24 cellular contexts compared by ENCODE assay signal in genomic region chr15:79475312-79475711, GRCh38. TPM values are rescaled to one million over a fixed set of nuclear protein-coding genes. Genes with fewer than 3 reads are reported as not detected.
DNase-seq lines count a peak whose midpoint lies in the region; ATAC-seq and TF ChIP-seq lines count a peak whose summit lies in the region.
"Had no signal": no experiment of that assay in that cellular context is flagged by ENCODE, and none has a peak within 500 bp of the region (broad histone marks: within the 10 kb centered on the region; RNA-seq: fewer than 3 reads in every experiment).

No MANE protein-coding gene starts in this region.

- H3K14ac ChIP-seq in IMR-90 (replicated peaks; ENCODE audit: low read depth, low read length), result no peak overlapping the region

- TF ChIP-seq CTCF in BJ (IDR thresholded peaks at IDR 0.05; ENCODE audit: insufficient read depth, low read depth, low read length) (no peak), IMR-90 (conservative IDR thresholded peaks at IDR 0.05; ENCODE audit: low read depth, low read length) (no peak), omental fat pad (IDR thresholded peaks at IDR 0.05) (no peak), progenitor cell of endocrine pancreas (IDR thresholded peaks at IDR 0.05; ENCODE audit: unreplicated experiment) (no peak)

- peaks cover 2% of the 10 kb centered on the region; the same call in 1 of the 2 replicates for H3K4me1 ChIP-seq in IMR-90 (ENCODE audit: control insufficient read depth, insufficient read depth, low read length)
- H3K4me1 ChIP-seq: ascending aorta; BLaER1 treated with 17β-estradiol and CSF1 and Interleukin-3, amounts not matched to agents 10 nM and 100 nM; heart left ventricle; uterus had no signal

- no peak overlapping the region for H3K27ac ChIP-seq in IMR-90 (ENCODE audit: insufficient read depth, low read length)
- H3K27ac ChIP-seq in epithelial cell of prostate, result no peak overlapping the region
- H3K27ac ChIP-seq: ascending aorta; BLaER1 treated with 17β-estradiol and CSF1 and Interleukin-3, amounts not matched to agents 10 nM and 100 nM; coronary artery; heart left ventricle; pancreas; uterus had no signal

- dilution Hi-C loops in IMR-90 (cut with HindIII; ENCODE audit: low sequenced_read_pairs, unreplicated experiment), result no loop called here

- no peak overlapping the region for H3K9ac ChIP-seq in IMR-90 (ENCODE audit: low read depth, low read length)
- H3K9ac ChIP-seq: BLaER1 treated with 17β-estradiol and CSF1 and Interleukin-3, amounts not matched to agents 10 nM and 100 nM had no signal

- H3K9me1 ChIP-seq in IMR-90 (ENCODE audit: insufficient read depth, low read length), result no peaks in the 10 kb centered on the region

- peaks cover 4% of the 10 kb centered on the region for H3K27me3 Mint-ChIP-seq in activated T-helper 2 cell treated with anti-CD3 and anti-CD28 coated beads, Interferon-gamma antibody, Interleukin-2, Interleukin-4, amounts not matched to agents 10 μg/mL and 5 μg/mL and 100 μg/mL, durations not matched to agents 14 hours and 24 hours and 36 hours (ENCODE audit: low read depth)
- no peaks in the 10 kb centered on the region for H3K27me3 Mint-ChIP-seq in progenitor cell of endocrine pancreas

- in situ Hi-C loops in IMR-90 (cut with MboI; ENCODE audit: low sequenced_read_pairs), result no loop called here

- no peak overlapping the region for H2BK20ac ChIP-seq in IMR-90 (ENCODE audit: low read depth, low read length)

- H3K27ac Mint-ChIP-seq in activated T-helper 2 cell treated with anti-CD3 and anti-CD28 coated beads, Interferon-gamma antibody, Interleukin-2, Interleukin-4, amounts not matched to agents 10 μg/mL and 5 μg/mL and 100 μg/mL, durations not matched to agents 14 hours and 24 hours and 36 hours, result no peak overlapping the region
- H3K27ac Mint-ChIP-seq in progenitor cell of endocrine pancreas, result no peak overlapping the region
- H3K27ac Mint-ChIP-seq: activated CD4-positive, alpha-beta T cell treated with anti-CD3 and anti-CD28 coated beads, Interleukin-2, amount 10 ng/mL, durations not matched to agents 7 days and 5 days; GM23338 had no signal

- DNase-seq in BJ (ENCODE audit: low read depth) (peak; percentile 6), IMR-90 (peak; percentile 56), epithelial cell of prostate (ENCODE audit: low read depth, low spot score) (peak; percentile 6), omental fat pad (ENCODE audit: low spot score) (no peak), progenitor cell of endocrine pancreas (ENCODE audit: low spot score, unreplicated experiment) (no peak)
- no peak for DNase-seq in activated T-helper 2 cell treated with anti-CD3 and anti-CD28 coated beads, Interferon-gamma antibody, Interleukin-2, Interleukin-4, amounts not matched to agents 10 μg/mL and 5 μg/mL and 100 μg/mL, durations not matched to agents 14 hours and 24 hours and 36 hours (ENCODE audit: low spot score)
- DNase-seq: activated CD4-positive, alpha-beta T cell treated with anti-CD3 and anti-CD28 coated beads, Interleukin-2, amount 10 ng/mL, durations not matched to agents 7 days and 5 days; activated CD8-positive, alpha-beta memory T cell treated with anti-CD3 and anti-CD28 coated beads, Interleukin-2, amount 50 U/mL, for 48 hours; activated gamma-delta T cell treated with Interleukin-2 at 50 U/mL for 16 hours; GDM1; heart left ventricle; MM.1S; naive B cell; NCI-H1694; NCI-H2227 treated with DMSO at 0.1 percent for 48 hours; pancreas; stimulated activated CD4-positive, alpha-beta T cell treated with anti-CD3 and anti-CD28 coated beads, Interleukin-2, amount 100 ng/mL, for 48 hours; uterus had no signal

- H4K5ac ChIP-seq in IMR-90 (ENCODE audit: low read depth, low read length), result no peak overlapping the region

- 0 out of 2 replicates have a peak, but pooled peaks have one; percentile 37 for ATAC-seq in IMR-90 (ENCODE audit: low read depth)
- peak; percentile 43 for ATAC-seq in omental fat pad (ENCODE audit: low FRiP score)
- ATAC-seq in HG02852 (IDR thresholded peaks at IDR 0.05; ENCODE audit: unreplicated experiment), result no peak
- no peak for ATAC-seq in HG03135 (IDR thresholded peaks at IDR 0.05; ENCODE audit: unreplicated experiment)
- ATAC-seq: GM23338, heart left ventricle, pancreas had no signal

- no peak overlapping the region for H3K23ac ChIP-seq in IMR-90 (ENCODE audit: low read depth, low read length)

- no CpG with 5 or more reads among the region's 3 CpGs for WGBS in IMR-90 (ENCODE audit: extremely low coverage in 2 of 2, insufficient read length in 1 of 2), 2 experiments

- H3K36me3 Mint-ChIP-seq in activated T-helper 2 cell treated with anti-CD3 and anti-CD28 coated beads, Interferon-gamma antibody, Interleukin-2, Interleukin-4, amounts not matched to agents 10 μg/mL and 5 μg/mL and 100 μg/mL, durations not matched to agents 14 hours and 24 hours and 36 hours (ENCODE audit: low read depth), result no peaks in the 10 kb centered on the region
- H3K36me3 Mint-ChIP-seq in progenitor cell of endocrine pancreas (ENCODE audit: insufficient read depth), result no peaks in the 10 kb centered on the region
- H3K36me3 Mint-ChIP-seq: naive B cell had no signal

- no peaks in the 10 kb centered on the region for H4K20me1 ChIP-seq in IMR-90 (ENCODE audit: insufficient read depth, low read length)
- H4K20me1 ChIP-seq: BLaER1 treated with 17β-estradiol and CSF1 and Interleukin-3, amounts not matched to agents 10 nM and 100 nM had no signal

- no peak overlapping the region for H3K4me2 ChIP-seq in IMR-90 (ENCODE audit: low read depth, low read length)
- H3K4me2 ChIP-seq: BLaER1 treated with 17β-estradiol and CSF1 and Interleukin-3, amounts not matched to agents 10 nM and 100 nM; GM23338 had no signal

- no peak overlapping the region for H4K91ac ChIP-seq in IMR-90 (ENCODE audit: insufficient read depth, low read depth, low read length)

- no peak overlapping the region for H3K4me3 Mint-ChIP-seq in activated T-helper 2 cell treated with anti-CD3 and anti-CD28 coated beads, Interferon-gamma antibody, Interleukin-2, Interleukin-4, amounts not matched to agents 10 μg/mL and 5 μg/mL and 100 μg/mL, durations not matched to agents 14 hours and 24 hours and 36 hours (ENCODE audit: low read depth)
- no peak overlapping the region for H3K4me3 Mint-ChIP-seq in progenitor cell of endocrine pancreas (ENCODE audit: low read depth)
- H3K4me3 Mint-ChIP-seq: activated CD4-positive, alpha-beta T cell treated with anti-CD3 and anti-CD28 coated beads, Interleukin-2, amount 10 ng/mL, durations not matched to agents 7 days and 5 days; GM23338; naive B cell had no signal

- no peaks in the 10 kb centered on the region for H3K36me3 ChIP-seq in BJ (ENCODE audit: control insufficient read depth, insufficient read depth, low read length)
- no peaks in the 10 kb centered on the region for H3K36me3 ChIP-seq in IMR-90 (ENCODE audit: control insufficient read depth, insufficient read depth, low read length)
- H3K36me3 ChIP-seq: ascending aorta; BLaER1 treated with 17β-estradiol and CSF1 and Interleukin-3, amounts not matched to agents 10 nM and 100 nM; heart left ventricle; pancreas; uterus had no signal

- no peak overlapping the region for H3K56ac ChIP-seq in IMR-90 (ENCODE audit: extremely low read depth, insufficient read depth, low read length)

- H3K18ac ChIP-seq in IMR-90 (ENCODE audit: low read depth, low read length), result no peak overlapping the region

- H3K4ac ChIP-seq in IMR-90 (ENCODE audit: low read depth, low read length), result no peak overlapping the region

- H3K27me3 ChIP-seq in BJ (ENCODE audit: control insufficient read depth, insufficient read depth, low read length) (no peaks in the 10 kb centered on the region), IMR-90 (ENCODE audit: control insufficient read depth, insufficient read depth, low read length) (peaks cover 3% of the 10 kb centered on the region)
- H3K27me3 ChIP-seq: ascending aorta; BLaER1 treated with 17β-estradiol and CSF1 and Interleukin-3, amounts not matched to agents 10 nM and 100 nM; heart left ventricle; pancreas; uterus had no signal

- no peak overlapping the region for H4K8ac ChIP-seq in IMR-90 (ENCODE audit: low read depth in 2 of 2, low read length in 2 of 2)

- H3K4me3 ChIP-seq in BJ (ENCODE audit: low read depth, low read length) (no peak overlapping the region), IMR-90 (ENCODE audit: insufficient read depth, low read depth, low read length) (no peak overlapping the region)
- H3K4me3 ChIP-seq: ascending aorta; BLaER1 treated with 17β-estradiol and CSF1 and Interleukin-3, amounts not matched to agents 10 nM and 100 nM; coronary artery; GM23338; heart left ventricle; pancreas; uterus had no signal

- H3K9me3 ChIP-seq in IMR-90 (ENCODE audit: control insufficient read depth, insufficient read depth, low read length), result no peaks in the 10 kb centered on the region
- H3K9me3 ChIP-seq: ascending aorta; BLaER1 treated with 17β-estradiol and CSF1 and Interleukin-3, amounts not matched to agents 10 nM and 100 nM; heart left ventricle; pancreas; uterus had no signal

- no peak overlapping the region for H2BK5ac ChIP-seq in IMR-90 (ENCODE audit: low read depth, low read length, poor library complexity, severe bottlenecking)

- H2AK5ac ChIP-seq in IMR-90 (ENCODE audit: low read depth, low read length), result no peak overlapping the region

- TF ChIP-seq RAD21 in IMR-90 (IDR thresholded peaks at IDR 0.05; ENCODE audit: low read length), result no peak

- no peak for TF ChIP-seq POLR2A in IMR-90 (IDR thresholded peaks at IDR 0.05; ENCODE audit: low read depth, low read length)

- POLR2A ChIA-PET in BJ (lab: Charles Lee) (no interaction called here), IMR-90 (lab: Charles Lee; ENCODE audit: unreplicated experiment) (no interaction called here)

- peaks cover 4% of the 10 kb centered on the region for H3K4me1 Mint-ChIP-seq in activated T-helper 2 cell treated with anti-CD3 and anti-CD28 coated beads, Interferon-gamma antibody, Interleukin-2, Interleukin-4, amounts not matched to agents 10 μg/mL and 5 μg/mL and 100 μg/mL, durations not matched to agents 14 hours and 24 hours and 36 hours (ENCODE audit: low read depth)
- H3K4me1 Mint-ChIP-seq in progenitor cell of endocrine pancreas (ENCODE audit: low read depth), result peaks cover 4% of the 10 kb centered on the region
- H3K4me1 Mint-ChIP-seq: GM23338, naive B cell had no signal

- no TSS peak for BruUV-seq in IMR-90 (replicated peaks; lab: Mats Ljungman, UMichigan)

- H2BK15ac ChIP-seq in IMR-90 (ENCODE audit: low read depth, low read length), result no peak overlapping the region

- no peaks in the 10 kb centered on the region for H3K79me1 ChIP-seq in IMR-90 (ENCODE audit: low read depth in 1 of 2, low read length in 2 of 2)

- no peak overlapping the region for H2AFZ ChIP-seq in IMR-90 (replicated peaks; ENCODE audit: low read length, poor library complexity)
- H2AFZ ChIP-seq: GM23338 had no signal

- no peaks in the 10 kb centered on the region for H3K9me3 Mint-ChIP-seq in activated T-helper 2 cell treated with anti-CD3 and anti-CD28 coated beads, Interferon-gamma antibody, Interleukin-2, Interleukin-4, amounts not matched to agents 10 μg/mL and 5 μg/mL and 100 μg/mL, durations not matched to agents 14 hours and 24 hours and 36 hours
- no peaks in the 10 kb centered on the region for H3K9me3 Mint-ChIP-seq in progenitor cell of endocrine pancreas (ENCODE audit: low read depth)
- H3K9me3 Mint-ChIP-seq: activated CD4-positive, alpha-beta T cell treated with anti-CD3 and anti-CD28 coated beads, Interleukin-2, amount 10 ng/mL, durations not matched to agents 7 days and 5 days; GM23338; naive B cell had no signal

- intact Hi-C loops in IMR-90 (cut with micrococcal nuclease), result no loop called here
- intact Hi-C loops in activated T-helper 2 cell treated with anti-CD3 and anti-CD28 coated beads, Interferon-gamma antibody, Interleukin-2, Interleukin-4, amounts not matched to agents 10 μg/mL and 5 μg/mL and 100 μg/mL, durations not matched to agents 14 hours and 24 hours and 36 hours (cut with micrococcal nuclease), result no loop called here

- CTCF ChIA-PET in BJ (lab: Yijun Ruan, JAX) (no interaction called here), IMR-90 (lab: Yijun Ruan, JAX) (no interaction called here)

- no peak overlapping the region for H2AK9ac ChIP-seq in IMR-90 (replicated peaks; ENCODE audit: low read depth, low read length, poor library complexity)

- H2BK120ac ChIP-seq in IMR-90 (ENCODE audit: low read depth, low read length), result no peak overlapping the region

RNA-seq across cellular contexts. Expression of gene MINAR1, which starts 43.2 kb away (rescaled TPM):
- 0.37 and 0.43 TPM in 2 replicates for polyA plus RNA-seq in BJ (2011; rRNA removed)
- 1.2 and 1.3 TPM in 2 replicates for polyA minus RNA-seq in BJ (2011; rRNA and poly(A)+ RNA removed)
- 1.4 and 1.6 TPM in 2 replicates for total RNA-seq in IMR-90 (2012; rRNA removed)
- polyA plus RNA-seq in IMR-90 (2012; rRNA removed), result 0.55 and 0.65 TPM in 2 replicates
- polyA plus RNA-seq in IMR-90 (2012; cell fraction: cytosol; rRNA removed), result 0.13 and 0.14 TPM in 2 replicates
- 0.52 and 1.5 TPM in 2 replicates for polyA plus RNA-seq in IMR-90 (2012; cell fraction: nucleus; rRNA removed; ENCODE audit: low replicate concordance)
- total RNA-seq in omental fat pad, result under 1 TPM; 0.24 to 0.47 (median 0.42) TPM
- 0.55 and 0.67 TPM in 2 replicates for total RNA-seq in activated T-helper 2 cell treated with anti-CD3 and anti-CD28 coated beads, Interferon-gamma antibody, Interleukin-2, Interleukin-4, amounts not matched to agents 10 μg/mL and 5 μg/mL and 100 μg/mL, durations not matched to agents 14 hours and 24 hours and 36 hours
- 1.8 and 1.9 TPM in 2 replicates for total RNA-seq in progenitor cell of endocrine pancreas

Comparison
In these comparisons a context has a peak if more than half of its experiments do, and no peak if none do; other contexts are left out.
1. DNase-seq: peak in BJ (single experiment), IMR-90 (single experiment) and epithelial cell of prostate (single experiment); none in omental fat pad (single experiment), activated T-helper 2 cell treated with anti-CD3 and anti-CD28 coated beads, Interferon-gamma antibody, Interleukin-2, Interleukin-4, amounts not matched to agents 10 μg/mL and 5 μg/mL and 100 μg/mL, durations not matched to agents 14 hours and 24 hours and 36 hours (single experiment) and progenitor cell of endocrine pancreas (single experiment).
2. ATAC-seq: peak in IMR-90 (single experiment) and omental fat pad (single experiment); none in HG02852 (single experiment) and HG03135 (single experiment).